Comparison of ENCODE assay signal across 20 cellular contexts in genomic region chr3:159858650-159859049, GRCh38. TPM values are rescaled to one million over a fixed set of nuclear protein-coding genes. Genes with fewer than 3 reads are reported as not detected.
DNase-seq lines count a peak whose midpoint lies in the region; ATAC-seq and TF ChIP-seq lines count a peak whose summit lies in the region.
"Had no signal": no experiment of that assay in that cellular context is flagged by ENCODE, and none has a peak within 500 bp of the region (broad histone marks: within the 10 kb centered on the region; RNA-seq: fewer than 3 reads in every experiment).

No MANE protein-coding gene starts in this region.

- H3K9me3 ChIP-seq in heart left ventricle (no peaks in the 10 kb centered on the region), esophagus muscularis mucosa (no peaks in the 10 kb centered on the region), lung (ENCODE audit: control insufficient read depth in 2 of 2, insufficient read depth in 1 of 2, low read length in 1 of 2) (no peaks in the 10 kb centered on the region), MM.1S (replicated peaks; ENCODE audit: insufficient read depth, low read length) (no peaks in the 10 kb centered on the region)
- H3K9me3 ChIP-seq: A549; BLaER1 treated with 17β-estradiol and CSF1 and Interleukin-3, amounts not matched to agents 10 nM and 100 nM had no signal

- H3K9me2 ChIP-seq in MM.1S (replicated peaks; ENCODE audit: insufficient read depth, low read length) = no peaks in the 10 kb centered on the region

- no peak for TF ChIP-seq EP300 in esophagus muscularis mucosa (IDR thresholded peaks at IDR 0.05)

- no peak overlapping the region for H3K9ac ChIP-seq in MM.1S (ENCODE audit: low read length)
- H3K9ac ChIP-seq: BLaER1 treated with 17β-estradiol and CSF1 and Interleukin-3, amounts not matched to agents 10 nM and 100 nM had no signal

- intact Hi-C loops in heart left ventricle (cut with DNase I) = loop anchor here in 1 of 10 donors (10.0 kb wide), 1 partner anchor 94 kb away; no protein-coding TSS in a partner anchor
- intact Hi-C loops in cardiac septum (cut with DNase I) = loop anchor here (1.0 kb wide), 1 partner anchor 254 kb away; no protein-coding TSS in a partner anchor
- intact Hi-C loops in esophagus muscularis mucosa (cut with DNase I) = no loop called here

- no peak overlapping the region for H2AFZ ChIP-seq in MM.1S (ENCODE audit: low read length)

- no peaks in the 10 kb centered on the region for H3F3A ChIP-seq in MM.1S (ENCODE audit: insufficient read depth, low read length)

- H3K36me3 ChIP-seq in heart left ventricle (no peaks in the 10 kb centered on the region), esophagus muscularis mucosa (no peaks in the 10 kb centered on the region), lung (ENCODE audit: control insufficient read depth in 2 of 2, insufficient read depth in 2 of 2, low read length in 2 of 2) (no peaks in the 10 kb centered on the region), MM.1S (replicated peaks; ENCODE audit: insufficient read depth, low read length) (no peaks in the 10 kb centered on the region)
- H3K36me3 ChIP-seq: BLaER1 treated with 17β-estradiol and CSF1 and Interleukin-3, amounts not matched to agents 10 nM and 100 nM had no signal

- TF ChIP-seq POLR2A in heart left ventricle (IDR thresholded peaks at IDR 0.05) (no peak), esophagus muscularis mucosa (IDR thresholded peaks at IDR 0.05; ENCODE audit: low read depth) (no peak)

- H3K4me1 ChIP-seq in heart left ventricle (peaks cover 13 to 98% (median 71%) of the 10 kb centered on the region in 12 donors), esophagus muscularis mucosa (peaks cover 57 to 97% (median 95%) of the 10 kb centered on the region in 4 donors), lung (ENCODE audit: control insufficient read depth in 2 of 2, insufficient read depth in 2 of 2, low read length in 2 of 2) (peaks cover 20 to 40% of the 10 kb centered on the region in 2 donors), MM.1S (ENCODE audit: low read length) (peaks cover 19% of the 10 kb centered on the region)

- no peak overlapping the region for H3K4me2 ChIP-seq in MM.1S (ENCODE audit: low read depth, low read length)
- H3K4me2 ChIP-seq: A549 had no signal

- DNase-seq in heart left ventricle (peak in 1 of 5 donors; percentile 36), cardiac septum (ENCODE audit: low spot score) (no peak), esophagus muscularis mucosa (ENCODE audit: extremely low spot score) (peak; percentile 53), lung (ENCODE audit: low spot score) (no peak), T-helper 1 cell (no peak), middle frontal gyrus (ENCODE audit: extremely low spot score, low spot score) (no peak), MM.1S (no peak)
- DNase-seq in activated naive CD4-positive, alpha-beta T cell treated with Interleukin-2 at 50 U/mL for 16 hours = no peak
- DNase-seq: CD8-positive, alpha-beta memory T cell; GF-D8; GOT3; KBM-7; NCI-H1048; NCI-H1436 treated with DMSO at 0.1 percent for 48 hours; NCI-H2081 treated with DMSO at 0.1 percent for 48 hours; NCI-H510A; NCI-H774; RPMI8226 had no signal

- H3K27ac ChIP-seq in heart left ventricle (peak overlapping the region; percentile 73 to 93 (median 88)), esophagus muscularis mucosa (replicated peaks in 1 of 4) (peak overlapping the region; percentile 18 to 87 (median 33)), lung (ENCODE audit: low read depth in 1 of 2, low read length in 1 of 2) (peak overlapping the region; percentile 26 to 86), MM.1S (ENCODE audit: low read length) (no peak overlapping the region)
- H3K27ac ChIP-seq: A549 had no signal

- WGBS in heart left ventricle, 4 donors = 43 to 61% (median 55%) methylated on average over 5 of the region's 5 CpGs
- WGBS in esophagus muscularis mucosa = 54% methylated on average over 5 of the region's 5 CpGs
- WGBS in lung, 2 donors = 63 to 66% methylated on average over 5 of the region's 5 CpGs

- H3K79me2 ChIP-seq in MM.1S (ENCODE audit: low read length) = no peaks in the 10 kb centered on the region

- peak overlapping the region in 8 of 12 donors; percentile 2 to 29 (median 11) for H3K4me3 ChIP-seq in heart left ventricle
- no peak overlapping the region for H3K4me3 ChIP-seq in esophagus muscularis mucosa
- H3K4me3 ChIP-seq in lung = no peak overlapping the region
- H3K4me3 ChIP-seq in MM.1S (ENCODE audit: low read length) = no peak overlapping the region
- H3K4me3 ChIP-seq: A549; BLaER1 treated with 17β-estradiol and CSF1 and Interleukin-3, amounts not matched to agents 10 nM and 100 nM had no signal

- TF ChIP-seq CTCF in heart left ventricle (IDR thresholded peaks at IDR 0.05) (no peak), esophagus muscularis mucosa (IDR thresholded peaks at IDR 0.05) (no peak), lung (IDR thresholded peaks at IDR 0.05; ENCODE audit: control extremely low read depth, extremely low read depth) (no peak), MM.1S (IDR thresholded peaks at IDR 0.05; ENCODE audit: low read length) (no peak)

- no peaks in the 10 kb centered on the region for H4K20me1 ChIP-seq in MM.1S (ENCODE audit: insufficient read depth, low read length)
- H4K20me1 ChIP-seq: BLaER1 treated with 17β-estradiol and CSF1 and Interleukin-3, amounts not matched to agents 10 nM and 100 nM had no signal

- H3K27me3 ChIP-seq in heart left ventricle (no peaks in the 10 kb centered on the region), esophagus muscularis mucosa (no peaks in the 10 kb centered on the region), lung (ENCODE audit: control insufficient read depth, insufficient read depth) (no peaks in the 10 kb centered on the region), MM.1S (replicated peaks; ENCODE audit: insufficient read depth, low read length) (no peaks in the 10 kb centered on the region)
- H3K27me3 ChIP-seq: BLaER1 treated with 17β-estradiol and CSF1 and Interleukin-3, amounts not matched to agents 10 nM and 100 nM had no signal

- ATAC-seq in heart left ventricle (peak in 3 of 4 donors; percentile 17 to 38 (median 21)), lung (ENCODE audit: insufficient read depth, low FRiP score) (no peak)
- ATAC-seq: A549 had no signal

RNA-seq across cellular contexts. Expression of gene SCHIP1, which starts 19.0 kb away (rescaled TPM):
- total RNA-seq in heart left ventricle = 100 to 1,000 TPM in 1 of 9 donors, 10 to 100 TPM in 8; 38.8 to 137 (median 49.9) TPM
- 100 to 1,000 TPM in 1 of 2 donors, 10 to 100 TPM in 1; 23.8 to 100 TPM for polyA plus RNA-seq in heart left ventricle
- 52.3 TPM for total RNA-seq in cardiac septum
- 10 to 100 TPM; 10.8 to 23.5 (median 14.3) TPM for total RNA-seq in esophagus muscularis mucosa
- 10 to 100 TPM; 12.4 to 19.6 TPM for total RNA-seq in lung
- 10 to 100 TPM in 1 of 2 donors, 1 to 10 TPM in 1; 6.9 to 15.2 TPM for polyA plus RNA-seq in lung
- total RNA-seq: CD8-positive, alpha-beta memory T cell had no signal
- polyA plus RNA-seq: CD8-positive, alpha-beta memory T cell had no signal

Comparison
In these comparisons a context has a peak if more than half of its experiments do, and no peak if none do; other contexts are left out.
1. H3K4me3 ChIP-seq: peak in heart left ventricle (8 of 12); none in esophagus muscularis mucosa (0 of 4), lung (single experiment) and MM.1S (single experiment).